In genomic region chr5:113974976-113975375, GRCh38 we compare ENCODE assay signal across 29 cellular contexts.
"Had no signal": no experiment of that assay in that cellular context is flagged by ENCODE, and none has a peak within 500 bp of the region (broad histone marks: within the 10 kb centered on the region; RNA-seq: fewer than 3 reads in every experiment).

No MANE protein-coding gene starts in this region.

- DNase-seq: activated effector memory CD4-positive, alpha-beta T cell treated with anti-CD3 and anti-CD28 coated beads, Interleukin-2, amount 50 U/mL, for 16 hours; activated effector memory CD4-positive, alpha-beta T cell treated with Interleukin-2 at 50 U/mL for 16 hours; activated gamma-delta T cell; activated gamma-delta T cell treated with Interleukin-2 at 50 U/mL for 16 hours; activated naive CD4-positive, alpha-beta T cell; activated naive CD4-positive, alpha-beta T cell treated with anti-CD3 and anti-CD28 coated beads for 36 hours; activated naive CD4-positive, alpha-beta T cell treated with anti-CD3 and anti-CD28 coated beads, Interleukin-2, amount 10 ng/mL, durations not matched to agents 7 days and 5 days; activated naive CD4-positive, alpha-beta T cell treated with anti-CD3 and anti-CD28 coated beads, Interleukin-2, amount 50 U/mL, for 16 hours; activated naive CD4-positive, alpha-beta T cell treated with Interleukin-2 at 50 U/mL for 16 hours; activated naive CD8-positive, alpha-beta T cell treated with anti-CD3 and anti-CD28 coated beads for 36 hours; activated naive CD8-positive, alpha-beta T cell treated with anti-CD3 and anti-CD28 coated beads, Interleukin-2, amount 10 ng/mL, durations not matched to agents 7 days and 5 days; activated naive CD8-positive, alpha-beta T cell treated with anti-CD3 and anti-CD28 coated beads, Interleukin-2, amount 50 U/mL, for 24 hours; activated T-cell treated with anti-CD3 and anti-CD28 coated beads, Interleukin-2, amount 50 U/mL, for 24 hours; activated T-cell treated with anti-CD3 and anti-CD28 coated beads, Interleukin-2, amount 50 U/mL, for 4 hours; activated T-cell treated with anti-CD3 and anti-CD28 coated beads, Interleukin-2, amount 50 U/mL, for 48 hours; activated T-cell treated with anti-CD3 and anti-CD28 coated beads, Interleukin-2, amount 50 U/mL, for 72 hours; adrenal gland; amniotic stem cell; amygdala; anterior cingulate cortex; aorta; body of pancreas; brain microvascular endothelial cell; caudate nucleus; central memory CD4-positive, alpha-beta T cell; cerebellar nuclear complex had no signal

- H3K27ac ChIP-seq: adrenal gland, ascending aorta, body of pancreas, brain microvascular endothelial cell, breast epithelium, cardiac muscle cell had no signal
